Comparison of ENCODE assay signal across 8 cellular contexts in genomic region chr2:181954538-181954883, GRCh38. TPM values are rescaled to one million over a fixed set of nuclear protein-coding genes. Genes with fewer than 3 reads are reported as not detected.
DNase-seq lines count a peak whose midpoint lies in the region; ATAC-seq, FAIRE-seq and TF ChIP-seq lines count a peak whose summit lies in the region.

No MANE protein-coding gene starts in this region.

- H3K4me1 Mint-ChIP-seq in nephron: peaks cover 6% of the 10 kb centered on the region

- no peaks in the 10 kb centered on the region for H3K27me3 Mint-ChIP-seq in nephron (ENCODE audit: low read depth)

- peak overlapping the region; percentile 36 for H3K4me3 ChIP-seq in brain microvascular endothelial cell (ENCODE audit: low read depth, low read length)

- H3K36me3 Mint-ChIP-seq in nephron (ENCODE audit: low read depth): no peaks in the 10 kb centered on the region

- no peaks in the 10 kb centered on the region for H3K9me3 Mint-ChIP-seq in nephron

- peak; percentile 18 for ATAC-seq in GM18502 (IDR thresholded peaks at IDR 0.05; ENCODE audit: poor library complexity, unreplicated experiment)
- peak; percentile 13 for ATAC-seq in HG03175 (IDR thresholded peaks at IDR 0.05; ENCODE audit: unreplicated experiment)

- H3K27ac ChIP-seq in brain microvascular endothelial cell: peak overlapping the region; percentile 58

- DNase-seq in brain microvascular endothelial cell (no peak), SHP77 (lab: John Stamatoyannopoulos, UW) (no peak), anterior cingulate cortex (lab: John Stamatoyannopoulos, UW) (no peak), GDM1 (lab: John Stamatoyannopoulos, UW) (no peak), frontal cortex (ENCODE audit: low spot score in 2 of 2) (no peak)

- H3K36me3 ChIP-seq in brain microvascular endothelial cell (replicated peaks): no peaks in the 10 kb centered on the region

- in situ Hi-C loops in brain microvascular endothelial cell (cut with HindIII; ENCODE audit: low pct_ligation_motif_present, low sequenced_read_pairs): no loop called here

- H3K4me3 Mint-ChIP-seq in nephron: peak overlapping the region; percentile 83 to 85 (median 85)

- H3K27ac Mint-ChIP-seq in nephron: peak overlapping the region in 2 of 3 experiments; percentile 37 to 51

- no peaks in the 10 kb centered on the region for H3K27me3 ChIP-seq in brain microvascular endothelial cell (replicated peaks)

- TF ChIP-seq CTCF in brain microvascular endothelial cell (IDR thresholded peaks at IDR 0.05; ENCODE audit: low read depth, low read length, missing control alignments): no peak
- peak in 2 of 3 experiments; percentile 3 to 14 for TF ChIP-seq CTCF in nephron (IDR thresholded peaks at IDR 0.05; ENCODE audit: unreplicated experiment in 3 of 3)

- no peak for FAIRE-seq in frontal cortex (lab: Jason Lieb, UNC)

RNA-seq across cellular contexts. Expression of gene PPP1R1C, which starts 31.1 kb away (rescaled TPM):
- under 0.01 TPM for total RNA-seq in frontal cortex
